ENCODE assay signal across 20 cellular contexts in the genomic region with DNA sequence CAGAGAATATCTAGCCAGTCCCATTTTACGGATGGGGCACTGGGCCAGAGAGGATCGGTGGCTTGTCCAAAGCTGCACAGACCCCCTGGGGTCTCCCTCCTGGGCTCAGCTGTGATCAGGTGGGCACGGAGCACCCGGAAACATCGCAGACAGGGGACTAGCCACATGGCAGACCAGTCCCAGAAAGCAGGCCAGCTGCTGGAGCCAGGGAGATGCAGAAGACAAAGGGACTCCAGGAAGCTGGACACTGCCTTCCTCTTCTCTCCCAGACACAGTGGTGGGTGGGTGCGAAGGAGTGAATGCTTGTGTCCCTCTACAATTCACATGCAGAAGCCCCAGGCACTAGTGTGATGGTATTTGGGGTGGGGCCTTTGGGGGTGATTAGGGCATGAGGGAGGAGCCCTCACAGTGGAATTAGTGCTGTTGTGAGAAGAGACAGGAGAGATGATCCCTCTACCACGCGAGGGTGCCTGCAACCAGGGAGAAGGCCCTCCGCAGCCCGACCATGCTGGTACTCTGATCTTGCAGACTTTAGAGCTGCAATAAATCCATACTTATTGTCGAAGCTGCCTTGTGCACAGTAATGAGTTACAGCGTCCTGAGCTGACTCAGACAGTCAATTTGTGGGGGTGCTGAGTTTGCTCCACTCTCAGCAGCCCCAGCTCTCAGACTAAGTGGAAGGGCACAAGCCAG.
DNase-seq lines count a peak whose midpoint lies in the region; ATAC-seq, FAIRE-seq and TF ChIP-seq lines count a peak whose summit lies in the region.
"Had no signal": no experiment of that assay in that cellular context is flagged by ENCODE, and none has a peak within 500 bp of the region (broad histone marks: within the 10 kb centered on the region; RNA-seq: fewer than 3 reads in every experiment).

No MANE protein-coding gene starts in this region.

- H2AFZ ChIP-seq in astrocyte (ENCODE audit: low read depth, low read length), result peak overlapping the region; percentile 30
- H2AFZ ChIP-seq in mesenchymal stem cell (ENCODE audit: low read depth, low read length), result no peak overlapping the region
- H2AFZ ChIP-seq: PC-9 had no signal

- H3K36me3 Mint-ChIP-seq in astrocyte (ENCODE audit: low read depth, unreplicated experiment), result no peaks in the 10 kb centered on the region
- H3K36me3 Mint-ChIP-seq in activated T-cell treated with anti-CD3 and anti-CD28 coated beads, Interleukin-2, amount 50 U/mL, for 72 hours (ENCODE audit: insufficient read depth in 2 of 2), result no peaks in the 10 kb centered on the region
- H3K36me3 Mint-ChIP-seq: naive thymus-derived CD4-positive, alpha-beta T cell had no signal

- peaks cover 3% of the 10 kb centered on the region for H4K20me1 ChIP-seq in astrocyte (ENCODE audit: insufficient read depth, low read length)

- no peak for FAIRE-seq in astrocyte (lab: Jason Lieb, UNC)
- FAIRE-seq: A549, frontal cortex, kidney had no signal

- peak overlapping the region; percentile 4 for H2BK15ac ChIP-seq in mesenchymal stem cell (ENCODE audit: low read depth, poor library complexity, severe bottlenecking)

- intact Hi-C loops in body of pancreas (cut with DNase I), result no loop called here

- no peak overlapping the region for H3K18ac ChIP-seq in mesenchymal stem cell (ENCODE audit: low read depth in 1 of 2, low read length in 2 of 2)

- peak; percentile 48 for DNase-seq in NCI-H446 treated with DMSO at 0.1 percent for 48 hours (lab: John Stamatoyannopoulos, UW)
- DNase-seq in NCI-H446 (lab: John Stamatoyannopoulos, UW), result no peak
- peak; percentile 20 for DNase-seq in astrocyte (ENCODE audit: low read depth)
- no peak for DNase-seq in mesenchymal stem cell
- DNase-seq in superior temporal gyrus (ENCODE audit: extremely low spot score), result peak; percentile 46
- DNase-seq in activated T-cell treated with anti-CD3 and anti-CD28 coated beads, Interleukin-2, amount 50 U/mL, for 72 hours, result no peak
- DNase-seq in body of pancreas, result no peak
- DNase-seq: activated effector memory CD4-positive, alpha-beta T cell treated with anti-CD3 and anti-CD28 coated beads, Interleukin-2, amount 50 U/mL, for 16 hours; Caco-2; effector memory CD8-positive, alpha-beta T cell; naive thymus-derived CD4-positive, alpha-beta T cell; NCI-H2171; PC-9 had no signal

- H3K4me1 Mint-ChIP-seq in astrocyte (ENCODE audit: low read depth, unreplicated experiment), result peaks cover 12% of the 10 kb centered on the region
- no peaks in the 10 kb centered on the region for H3K4me1 Mint-ChIP-seq in activated T-cell treated with anti-CD3 and anti-CD28 coated beads, Interleukin-2, amount 50 U/mL, for 72 hours (ENCODE audit: low read depth)

- no peaks in the 10 kb centered on the region for H3K79me1 ChIP-seq in mesenchymal stem cell (replicated peaks; ENCODE audit: low read length, poor library complexity, severe bottlenecking)

- H3K4ac ChIP-seq in mesenchymal stem cell (ENCODE audit: low read depth in 1 of 2, low read length in 2 of 2), result no peak overlapping the region

- 68% methylated on average over 11 of the region's 12 CpGs for WGBS in mesenchymal stem cell
- 63 to 69% methylated on average over 6 to 12 of the region's 12 CpGs for WGBS in body of pancreas, 2 donors

- no peak overlapping the region for H3K23ac ChIP-seq in mesenchymal stem cell (ENCODE audit: low read length in 2 of 2)

- H3K9ac ChIP-seq in astrocyte (ENCODE audit: low read length), result no peak overlapping the region
- no peak overlapping the region for H3K9ac ChIP-seq in mesenchymal stem cell (ENCODE audit: low read length)

- no peak overlapping the region for H2AK5ac ChIP-seq in mesenchymal stem cell (ENCODE audit: low read length, severe bottlenecking)

- H2BK120ac ChIP-seq in mesenchymal stem cell (ENCODE audit: low read depth, low read length), result no peak overlapping the region

- H2BK5ac ChIP-seq in mesenchymal stem cell (ENCODE audit: low read depth, low read length, poor library complexity, severe bottlenecking), result no peak overlapping the region

- no peak overlapping the region for H3K27ac ChIP-seq in astrocyte (ENCODE audit: low read depth, low read length)
- no peak overlapping the region for H3K27ac ChIP-seq in mesenchymal stem cell (ENCODE audit: low read length, poor library complexity, severe bottlenecking)
- H3K27ac ChIP-seq in body of pancreas, result no peak overlapping the region
- H3K27ac ChIP-seq: A549, PC-9, skin epidermis, suprapubic skin had no signal

- H3K4me1 ChIP-seq in astrocyte (ENCODE audit: insufficient read depth, low read length), result peaks cover 15% of the 10 kb centered on the region
- peaks cover 4% of the 10 kb centered on the region for H3K4me1 ChIP-seq in mesenchymal stem cell (ENCODE audit: control insufficient read depth, insufficient read depth, low read depth, low read length)
- peaks cover 6% of the 10 kb centered on the region for H3K4me1 ChIP-seq in body of pancreas
- H3K4me1 ChIP-seq: A549, HAP-1 had no signal

- no peaks in the 10 kb centered on the region for H3K9me3 ChIP-seq in astrocyte (ENCODE audit: insufficient read depth, low read depth, low read length)
- H3K9me3 ChIP-seq in mesenchymal stem cell (ENCODE audit: control insufficient read depth, low read length), result no peaks in the 10 kb centered on the region
- H3K9me3 ChIP-seq in body of pancreas, result no peaks in the 10 kb centered on the region
- H3K9me3 ChIP-seq: A549, Caco-2, HAP-1, suprapubic skin had no signal

- H3K36me3 ChIP-seq in astrocyte (ENCODE audit: insufficient read depth, low read length) (no peaks in the 10 kb centered on the region), mesenchymal stem cell (ENCODE audit: control insufficient read depth in 1 of 2, insufficient read depth in 2 of 2, low read depth in 1 of 2, low read length in 2 of 2) (no peaks in the 10 kb centered on the region), body of pancreas (replicated peaks in 1 of 2; ENCODE audit: insufficient read depth in 1 of 2, low read depth in 2 of 2) (no peaks in the 10 kb centered on the region)
- H3K36me3 ChIP-seq: HAP-1, suprapubic skin had no signal

- TF ChIP-seq CTCF in astrocyte (IDR thresholded peaks at IDR 0.05; ENCODE audit: insufficient read depth, low read depth, low read length) (no peak), body of pancreas (IDR thresholded peaks at IDR 0.05) (no peak)

- H3K27me3 ChIP-seq in astrocyte (ENCODE audit: insufficient read depth, low read length), result no peaks in the 10 kb centered on the region
- peaks cover 16 to 24% of the 10 kb centered on the region in 2 experiments for H3K27me3 ChIP-seq in mesenchymal stem cell (ENCODE audit: control insufficient read depth in 1 of 2, insufficient read depth in 1 of 2, low read length in 2 of 2)
- no peaks in the 10 kb centered on the region for H3K27me3 ChIP-seq in body of pancreas
- H3K27me3 ChIP-seq: suprapubic skin had no signal

- no peak overlapping the region for H4K91ac ChIP-seq in mesenchymal stem cell (ENCODE audit: low read length)

- H3K14ac ChIP-seq in mesenchymal stem cell (ENCODE audit: low read length in 2 of 2), result no peak overlapping the region

- H3K9me3 Mint-ChIP-seq in astrocyte (ENCODE audit: unreplicated experiment), result peaks cover 6% of the 10 kb centered on the region
- no peaks in the 10 kb centered on the region for H3K9me3 Mint-ChIP-seq in activated T-cell treated with anti-CD3 and anti-CD28 coated beads, Interleukin-2, amount 50 U/mL, for 72 hours

- H3K4me2 ChIP-seq in astrocyte (ENCODE audit: low read length) (peak overlapping the region; percentile 74), mesenchymal stem cell (ENCODE audit: low read length, poor library complexity, severe bottlenecking) (no peak overlapping the region)
- H3K4me2 ChIP-seq: A549, PC-9 had no signal

- no peak for ATAC-seq in activated T-cell treated with anti-CD3 and anti-CD28 coated beads, Interleukin-2, amount 50 U/mL, for 72 hours (replicated peaks in 1 of 2)
- ATAC-seq in body of pancreas, result no peak
- no peak for ATAC-seq in GM19324 (IDR thresholded peaks at IDR 0.05; ENCODE audit: low FRiP score, unreplicated experiment)
- ATAC-seq: A549; effector memory CD8-positive, alpha-beta T cell; naive thymus-derived CD4-positive, alpha-beta T cell had no signal

- H3K27me3 Mint-ChIP-seq in astrocyte (ENCODE audit: low read depth, unreplicated experiment), result peaks cover 18% of the 10 kb centered on the region
- no peaks in the 10 kb centered on the region for H3K27me3 Mint-ChIP-seq in activated T-cell treated with anti-CD3 and anti-CD28 coated beads, Interleukin-2, amount 50 U/mL, for 72 hours (ENCODE audit: low read depth)

- no peak overlapping the region for H4K8ac ChIP-seq in mesenchymal stem cell (ENCODE audit: low read length)

- no peak overlapping the region for H3K4me3 ChIP-seq in astrocyte (ENCODE audit: insufficient read depth, low read depth, low read length)
- peak overlapping the region in 1 of 2 experiments; percentile 29 for H3K4me3 ChIP-seq in mesenchymal stem cell (ENCODE audit: insufficient read depth in 1 of 2, low read depth in 1 of 2, low read length in 2 of 2)
- no peak overlapping the region for H3K4me3 ChIP-seq in body of pancreas
- H3K4me3 ChIP-seq: A549, HAP-1, PC-9, skin epidermis, suprapubic skin had no signal

- no peak overlapping the region for H3K27ac Mint-ChIP-seq in astrocyte (ENCODE audit: unreplicated experiment)
- no peak overlapping the region for H3K27ac Mint-ChIP-seq in activated T-cell treated with anti-CD3 and anti-CD28 coated beads, Interleukin-2, amount 50 U/mL, for 72 hours
- H3K27ac Mint-ChIP-seq: effector memory CD8-positive, alpha-beta T cell; naive thymus-derived CD4-positive, alpha-beta T cell had no signal

- H2BK12ac ChIP-seq in mesenchymal stem cell (ENCODE audit: low read length in 2 of 2), result no peak overlapping the region

- no peaks in the 10 kb centered on the region for H3K79me2 ChIP-seq in astrocyte (ENCODE audit: insufficient read depth, low read length)

- H3K4me3 Mint-ChIP-seq in astrocyte (ENCODE audit: unreplicated experiment), result no peak overlapping the region
- H3K4me3 Mint-ChIP-seq in activated T-cell treated with anti-CD3 and anti-CD28 coated beads, Interleukin-2, amount 50 U/mL, for 72 hours, result no peak overlapping the region
- H3K4me3 Mint-ChIP-seq: effector memory CD8-positive, alpha-beta T cell; naive thymus-derived CD4-positive, alpha-beta T cell had no signal

- no peak for TF ChIP-seq POLR2A in body of pancreas (IDR thresholded peaks at IDR 0.05)

Comparison
In these comparisons a context has a peak if more than half of its experiments do, and no peak if none do; other contexts are left out.
1. DNase-seq: peak in NCI-H446 treated with DMSO at 0.1 percent for 48 hours (single experiment), astrocyte (single experiment) and superior temporal gyrus (single experiment); none in NCI-H446 (0 of 2), mesenchymal stem cell (single experiment), activated T-cell treated with anti-CD3 and anti-CD28 coated beads, Interleukin-2, amount 50 U/mL, for 72 hours (0 of 2) and body of pancreas (0 of 4).